ENCODE assay signal across 10 cellular contexts in the genomic region with DNA sequence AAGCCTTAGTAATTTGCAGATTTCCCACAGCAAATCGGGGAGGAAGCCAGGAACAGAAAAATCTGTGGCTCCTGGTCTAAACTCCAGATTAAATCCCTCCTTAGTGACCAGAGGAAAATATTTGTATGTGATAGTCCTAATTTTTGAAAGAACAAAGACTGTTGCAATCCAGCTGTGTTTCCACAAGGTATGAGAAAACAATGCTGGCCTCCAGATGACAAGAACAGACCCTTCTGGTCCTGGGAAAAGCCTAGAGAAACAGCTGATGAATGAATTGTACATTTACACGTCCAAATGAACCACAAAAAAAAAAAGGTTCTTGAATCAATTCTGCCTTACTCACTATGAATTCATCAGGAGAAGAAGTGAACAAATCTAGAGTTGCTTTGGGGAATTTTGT.
DNase-seq lines count a peak whose midpoint lies in the region; ATAC-seq and TF ChIP-seq lines count a peak whose summit lies in the region.
"Had no signal": no experiment of that assay in that cellular context is flagged by ENCODE, and none has a peak within 500 bp of the region (broad histone marks: within the 10 kb centered on the region; RNA-seq: fewer than 3 reads in every experiment).

No MANE protein-coding gene starts in this region.

- POLR2A ChIA-PET in CD8-positive, alpha-beta T cell (lab: Charles Lee) = interaction anchor here (0.9 to 13.0 kb wide), 11 partner anchors 9 to 222 kb away, joined by 3 to 274 read pairs (median 7); no protein-coding TSS in a partner anchor
- POLR2A ChIA-PET in PC-3 (lab: Charles Lee; ENCODE audit: unreplicated experiment) = interaction anchor here (0.7 kb wide), 1 partner anchor 16 kb away, joined by 3 read pairs; no protein-coding TSS in a partner anchor

- peak overlapping the region; percentile 94 for H3K4me3 ChIP-seq in CD8-positive, alpha-beta T cell (ENCODE audit: low read depth, low read length)
- H3K4me3 ChIP-seq in PC-3 (ENCODE audit: low read length) (peak overlapping the region; percentile 47; the same call in 1 of the 2 replicates), neutrophil (ENCODE audit: low read depth in 1 of 2, low read length in 1 of 2) (no peak overlapping the region)

- peaks cover 40% of the 10 kb centered on the region for H3K36me3 Mint-ChIP-seq in CD8-positive, alpha-beta T cell
- H3K36me3 Mint-ChIP-seq in effector memory CD8-positive, alpha-beta T cell (ENCODE audit: insufficient read depth) = peaks cover 61% of the 10 kb centered on the region

- H3K27ac Mint-ChIP-seq in CD8-positive, alpha-beta T cell = peak overlapping the region; percentile 98
- peak overlapping the region; percentile 97 for H3K27ac Mint-ChIP-seq in effector memory CD8-positive, alpha-beta T cell

- H3K9me2 ChIP-seq in PC-3 (replicated peaks; ENCODE audit: low read length) = no peaks in the 10 kb centered on the region

- no peaks in the 10 kb centered on the region for H3F3A ChIP-seq in PC-3 (ENCODE audit: low read length, unreplicated experiment)

- intact Hi-C loops in CD8-positive, alpha-beta T cell (cut with DNase I, micrococcal nuclease) = loop anchor here (2.0 to 10.0 kb wide), 4 partner anchors 15 to 489 kb away; no protein-coding TSS in a partner anchor
- intact Hi-C loops in PC-3 (cut with micrococcal nuclease) = loop anchor here (2.0 to 5.0 kb wide), 3 partner anchors 51 to 351 kb away; no protein-coding TSS in a partner anchor

- H3K79me2 ChIP-seq in PC-3 (ENCODE audit: low read length) = peaks cover 35% of the 10 kb centered on the region

- H3K4me3 Mint-ChIP-seq in CD8-positive, alpha-beta T cell = peak overlapping the region; percentile 98
- H3K4me3 Mint-ChIP-seq in effector memory CD8-positive, alpha-beta T cell = peak overlapping the region; percentile 96

- H3K27me3 ChIP-seq in CD8-positive, alpha-beta T cell (ENCODE audit: insufficient read depth, low read length) = no peaks in the 10 kb centered on the region
- no peaks in the 10 kb centered on the region for H3K27me3 ChIP-seq in PC-3 (ENCODE audit: low read length)
- H3K27me3 ChIP-seq in neutrophil = no peaks in the 10 kb centered on the region

- peaks cover 59% of the 10 kb centered on the region for H3K4me1 Mint-ChIP-seq in CD8-positive, alpha-beta T cell (ENCODE audit: low read depth)
- H3K4me1 Mint-ChIP-seq in effector memory CD8-positive, alpha-beta T cell (ENCODE audit: low read depth in 2 of 2) = peaks cover 51 to 56% of the 10 kb centered on the region in 2 donors

- no peaks in the 10 kb centered on the region for H3K27me3 Mint-ChIP-seq in CD8-positive, alpha-beta T cell (ENCODE audit: low read depth)
- no peaks in the 10 kb centered on the region for H3K27me3 Mint-ChIP-seq in effector memory CD8-positive, alpha-beta T cell

- H3K9me3 Mint-ChIP-seq in CD8-positive, alpha-beta T cell = no peaks in the 10 kb centered on the region
- no peaks in the 10 kb centered on the region for H3K9me3 Mint-ChIP-seq in effector memory CD8-positive, alpha-beta T cell

- DNase-seq in CD8-positive, alpha-beta T cell = no peak
- peak; percentile 44 for DNase-seq in PC-3
- DNase-seq in effector memory CD8-positive, alpha-beta T cell = no peak
- no peak for DNase-seq in COLO829 (ENCODE audit: low spot score)
- DNase-seq in NCI-H187 treated with DMSO at 0.1 percent for 48 hours (lab: John Stamatoyannopoulos, UW) = no peak
- no peak for DNase-seq in iPS-NIHi11 (ENCODE audit: low spot score)
- no peak for DNase-seq in germinal center (ENCODE audit: low spot score)
- DNase-seq: anterior cingulate cortex, NCI-H82 had no signal

- H3K4me1 ChIP-seq in CD8-positive, alpha-beta T cell (ENCODE audit: insufficient read depth, low read length) = peaks cover 57% of the 10 kb centered on the region
- H3K4me1 ChIP-seq in PC-3 (ENCODE audit: insufficient read depth, low read length) = peaks cover 55% of the 10 kb centered on the region
- peaks cover 48 to 60% of the 10 kb centered on the region in 2 experiments for H3K4me1 ChIP-seq in neutrophil (ENCODE audit: control insufficient read depth in 1 of 2, insufficient read depth in 1 of 2, low read depth in 1 of 2, low read length in 1 of 2)

- H3K4me2 ChIP-seq in PC-3 (ENCODE audit: low read length) = peak overlapping the region; percentile 75

- no peak overlapping the region for H2AFZ ChIP-seq in PC-3 (ENCODE audit: low read length)

- H3K27ac ChIP-seq in CD8-positive, alpha-beta T cell (ENCODE audit: low read depth, low read length) = peak overlapping the region; percentile 91
- H3K27ac ChIP-seq in PC-3 (ENCODE audit: low read length) (peak overlapping the region; percentile 90), neutrophil (peak overlapping the region; percentile 92)

- CTCF ChIA-PET in CD8-positive, alpha-beta T cell (lab: Charles Lee) = interaction anchor here (1.1 to 8.7 kb wide), 10 partner anchors 19 to 352 kb away, joined by 3 to 89 read pairs (median 3); no protein-coding TSS in a partner anchor
- CTCF ChIA-PET in PC-3 (lab: Charles Lee) = no interaction called here

- H3K9me3 ChIP-seq in CD8-positive, alpha-beta T cell (ENCODE audit: low read length) = no peaks in the 10 kb centered on the region
- H3K9me3 ChIP-seq in PC-3 (ENCODE audit: low read length) (no peaks in the 10 kb centered on the region), neutrophil (no peaks in the 10 kb centered on the region)

- H4K20me1 ChIP-seq in PC-3 (ENCODE audit: low read length) = peaks cover 28% of the 10 kb centered on the region

- BruUV-seq in PC-3 (replicated peaks; lab: Mats Ljungman, UMichigan) = no TSS peak

- no peak for TF ChIP-seq CTCF in CD8-positive, alpha-beta T cell (IDR thresholded peaks at IDR 0.05)
- TF ChIP-seq CTCF in PC-3 (conservative IDR thresholded peaks at IDR 0.05; ENCODE audit: low read depth, low read length) = no peak
- TF ChIP-seq CTCF in neutrophil (IDR thresholded peaks at IDR 0.05) = no peak

- H3K9ac ChIP-seq in PC-3 (ENCODE audit: low read length) = peak overlapping the region; percentile 87

- H3K36me3 ChIP-seq in CD8-positive, alpha-beta T cell (ENCODE audit: insufficient read depth, low read length) = no peaks in the 10 kb centered on the region
- H3K36me3 ChIP-seq in PC-3 (ENCODE audit: low read depth, low read length) = no peaks in the 10 kb centered on the region
- H3K36me3 ChIP-seq in neutrophil = no peaks in the 10 kb centered on the region

- ATAC-seq in CD8-positive, alpha-beta T cell = no peak
- ATAC-seq in PC-3 = no peak
- ATAC-seq in effector memory CD8-positive, alpha-beta T cell (replicated peaks) = no peak

Comparison
In these comparisons a context has a peak if more than half of its experiments do, and no peak if none do; other contexts are left out.
1. H3K4me3 ChIP-seq: peak in CD8-positive, alpha-beta T cell (single experiment) and PC-3 (single experiment); none in neutrophil (0 of 2).
2. Peak in every context shown above with its lines, with median percentiles within 50 percentile points of each other: H3K27ac ChIP-seq.